8 cellular contexts compared by ENCODE assay signal in genomic region chr1:5992814-5993552, GRCh38. TPM values are rescaled to one million over a fixed set of nuclear protein-coding genes. Genes with fewer than 3 reads are reported as not detected.
DNase-seq lines count a peak whose midpoint lies in the region; ATAC-seq lines count a peak whose summit lies in the region.

No MANE protein-coding gene starts in this region.

- no peaks in the 10 kb centered on the region for H3K9me3 ChIP-seq in iPS-18c (ENCODE audit: control insufficient read depth, insufficient read depth, low read length)

- H3K9me3 Mint-ChIP-seq in activated naive CD8-positive, alpha-beta T cell (ENCODE audit: low read depth) = no peaks in the 10 kb centered on the region
- H3K9me3 Mint-ChIP-seq in stimulated activated naive B cell treated with anti-CD40 and anti-IgM and Interleukin-4, amounts not matched to agents 10 μg/mL and 1 μg/mL and 100 μg/mL, for 72 hours = no peaks in the 10 kb centered on the region

- peak overlapping the region; percentile 68 for H3K4me3 ChIP-seq in iPS-18c (ENCODE audit: insufficient read depth, low read depth, low read length)

- intact Hi-C loops in Right ventricle myocardium superior (cut with DNase I) (no loop called here), Right ventricle myocardium inferior (cut with DNase I) (loop anchor here (5.0 kb wide), 1 partner anchor 214 kb away; the partner anchor contains the start of gene RNF207)

- H3K27me3 Mint-ChIP-seq in activated naive CD8-positive, alpha-beta T cell = no peaks in the 10 kb centered on the region
- H3K27me3 Mint-ChIP-seq in stimulated activated naive B cell treated with anti-CD40 and anti-IgM and Interleukin-4, amounts not matched to agents 10 μg/mL and 1 μg/mL and 100 μg/mL, for 72 hours = no peaks in the 10 kb centered on the region

- peaks cover 2% of the 10 kb centered on the region for H3K36me3 Mint-ChIP-seq in activated naive CD8-positive, alpha-beta T cell
- peaks cover 0 to 5% of the 10 kb centered on the region in 2 donors for H3K36me3 Mint-ChIP-seq in stimulated activated naive B cell treated with anti-CD40 and anti-IgM and Interleukin-4, amounts not matched to agents 10 μg/mL and 1 μg/mL and 100 μg/mL, for 72 hours

- DNase-seq in Right ventricle myocardium superior (no peak), Right ventricle myocardium inferior (ENCODE audit: missing footprints) (no peak), NCI-H1092 (lab: John Stamatoyannopoulos, UW) (peak; percentile 86), NCI-H2081 treated with DMSO at 0.1 percent for 48 hours (lab: John Stamatoyannopoulos, UW) (no peak)
- no peak for DNase-seq in stimulated activated naive B cell treated with anti-CD40 and anti-IgM and Interleukin-4, amounts not matched to agents 10 μg/mL and 1 μg/mL and 100 μg/mL, for 72 hours

- peak; percentile 13 for ATAC-seq in Right ventricle myocardium superior (ENCODE audit: poor library complexity)
- no peak for ATAC-seq in Right ventricle myocardium inferior
- ATAC-seq in stimulated activated naive B cell treated with anti-CD40 and anti-IgM and Interleukin-4, amounts not matched to agents 10 μg/mL and 1 μg/mL and 100 μg/mL, for 72 hours (replicated peaks) = peak; percentile 6 to 11
- no peak for ATAC-seq in HG02798 (IDR thresholded peaks at IDR 0.05; ENCODE audit: poor library complexity, unreplicated experiment)

- peaks cover 34% of the 10 kb centered on the region for H3K4me1 Mint-ChIP-seq in activated naive CD8-positive, alpha-beta T cell (ENCODE audit: low read depth)
- H3K4me1 Mint-ChIP-seq in stimulated activated naive B cell treated with anti-CD40 and anti-IgM and Interleukin-4, amounts not matched to agents 10 μg/mL and 1 μg/mL and 100 μg/mL, for 72 hours = peaks cover 32 to 36% of the 10 kb centered on the region in 2 donors

- peak overlapping the region; percentile 95 for H3K4me3 Mint-ChIP-seq in activated naive CD8-positive, alpha-beta T cell
- H3K4me3 Mint-ChIP-seq in stimulated activated naive B cell treated with anti-CD40 and anti-IgM and Interleukin-4, amounts not matched to agents 10 μg/mL and 1 μg/mL and 100 μg/mL, for 72 hours = peak overlapping the region; percentile 86 to 94

- H3K27ac Mint-ChIP-seq in activated naive CD8-positive, alpha-beta T cell = peak overlapping the region; percentile 90
- H3K27ac Mint-ChIP-seq in stimulated activated naive B cell treated with anti-CD40 and anti-IgM and Interleukin-4, amounts not matched to agents 10 μg/mL and 1 μg/mL and 100 μg/mL, for 72 hours = peak overlapping the region; percentile 95

RNA-seq across cellular contexts. Expression of gene NPHP4, which starts 0.8 kb away (rescaled TPM):
- total RNA-seq in Right ventricle myocardium superior (4.3 TPM), Right ventricle myocardium inferior (4.8 TPM)

RNA-seq across cellular contexts. Expression of gene KCNAB2, which starts 52.7 kb away (rescaled TPM):
- total RNA-seq in Right ventricle myocardium superior (21.2 TPM), Right ventricle myocardium inferior (21.0 TPM)

Comparison
In these comparisons a context has a peak if more than half of its experiments do, and no peak if none do; other contexts are left out.
1. ATAC-seq: peak in Right ventricle myocardium superior (single experiment) and stimulated activated naive B cell treated with anti-CD40 and anti-IgM and Interleukin-4, amounts not matched to agents 10 μg/mL and 1 μg/mL and 100 μg/mL, for 72 hours (2 of 2); none in Right ventricle myocardium inferior (single experiment) and HG02798 (single experiment).